Comparison of ENCODE assay signal across 23 cellular contexts in the genomic region with DNA sequence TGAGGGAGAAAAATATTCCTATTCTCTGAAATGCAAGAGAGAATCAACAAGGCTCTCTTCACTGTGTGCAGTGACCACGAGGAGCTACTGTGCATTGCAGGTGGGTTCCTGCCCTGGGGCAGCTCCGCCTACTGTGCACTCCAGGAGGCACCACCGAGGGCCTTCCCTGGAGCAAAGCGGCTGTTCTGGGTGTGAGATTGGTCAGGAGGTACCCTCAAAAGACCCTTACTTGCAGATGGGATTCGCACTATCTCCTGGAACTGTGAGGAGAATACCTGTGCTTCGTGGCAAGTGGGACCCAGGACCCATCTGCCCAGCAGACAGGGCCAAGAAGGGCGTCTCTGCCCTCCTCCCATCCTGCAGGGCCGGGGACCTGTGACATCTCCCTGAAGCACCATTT.
DNase-seq lines count a peak whose midpoint lies in the region; ATAC-seq, FAIRE-seq and TF ChIP-seq lines count a peak whose summit lies in the region.
"Had no signal": no experiment of that assay in that cellular context is flagged by ENCODE, and none has a peak within 500 bp of the region (broad histone marks: within the 10 kb centered on the region; RNA-seq: fewer than 3 reads in every experiment).

No MANE protein-coding gene starts in this region.

- H3K9me3 ChIP-seq in BLaER1 treated with 17β-estradiol and CSF1 and Interleukin-3, amounts not matched to agents 10 nM and 100 nM (replicated peaks in 1 of 11) = peaks cover 0 to 11% (median 0%) of the 10 kb centered on the region in 11 experiments; a peak in 7 of 22 replicates
- H3K9me3 ChIP-seq in K562 (replicated peaks; ENCODE audit: control insufficient read depth, insufficient read depth, low read depth, low read length) = no peaks in the 10 kb centered on the region
- no peaks in the 10 kb centered on the region for H3K9me3 ChIP-seq in osteoblast (ENCODE audit: low read depth, low read length)
- H3K9me3 ChIP-seq: BE2C had no signal

- H3K79me2 ChIP-seq in K562 (ENCODE audit: control insufficient read depth, insufficient read depth, low read length) = no peaks in the 10 kb centered on the region
- H3K79me2 ChIP-seq in osteoblast (ENCODE audit: insufficient read depth, low read length) = no peaks in the 10 kb centered on the region

- peaks cover 94 to 99% (median 98%) of the 10 kb centered on the region in 11 experiments for H3K36me3 ChIP-seq in BLaER1 treated with 17β-estradiol and CSF1 and Interleukin-3, amounts not matched to agents 10 nM and 100 nM
- H3K36me3 ChIP-seq in K562 (ENCODE audit: control insufficient read depth, insufficient read depth, low read length) (peaks cover 46% of the 10 kb centered on the region; the same call in 2 of the 3 replicates), osteoblast (ENCODE audit: insufficient read depth, low read length) (peaks cover 63% of the 10 kb centered on the region)

- H3K27me3 ChIP-seq in BLaER1 treated with 17β-estradiol and CSF1 and Interleukin-3, amounts not matched to agents 10 nM and 100 nM = no peaks in the 10 kb centered on the region
- H3K27me3 ChIP-seq in K562 (ENCODE audit: control insufficient read depth in 2 of 2, insufficient read depth in 2 of 2, low read length in 2 of 2) (no peaks in the 10 kb centered on the region), osteoblast (ENCODE audit: insufficient read depth, low read length) (no peaks in the 10 kb centered on the region)
- H3K27me3 ChIP-seq: BE2C had no signal

- POLR2A ChIA-PET in K562 (lab: Yijun Ruan, JAX) = no interaction called here

- no peak overlapping the region for H3K9ac ChIP-seq in BLaER1 treated with 17β-estradiol and CSF1 and Interleukin-3, amounts not matched to agents 10 nM and 100 nM
- H3K9ac ChIP-seq in K562 (ENCODE audit: insufficient read depth in 1 of 2, low read depth in 2 of 2, low read length in 2 of 2) = no peak overlapping the region

- H3K4me1 ChIP-seq in BLaER1 treated with 17β-estradiol and CSF1 and Interleukin-3, amounts not matched to agents 10 nM and 100 nM = peaks cover 0 to 38% (median 31%) of the 10 kb centered on the region in 10 experiments; a peak in 14 of 20 replicates
- H3K4me1 ChIP-seq in K562 (replicated peaks in 1 of 2; ENCODE audit: control insufficient read depth in 2 of 2, insufficient read depth in 2 of 2, low read length in 2 of 2) (peaks cover 0 to 3% of the 10 kb centered on the region in 2 experiments; a peak in 3 of 5 replicates), osteoblast (ENCODE audit: insufficient read depth, low read length) (no peaks in the 10 kb centered on the region)
- H3K4me1 ChIP-seq: BE2C had no signal

- BruUV-seq in K562 (replicated peaks; lab: Mats Ljungman, UMichigan) = no TSS peak

- TF ChIP-seq EP300 in K562 (IDR thresholded peaks at IDR 0.05; ENCODE audit: low read length) = no peak

- DNase-seq in K562 (ENCODE audit: extremely low read depth in 1 of 4, low spot score in 3 of 4) (no peak), osteoblast (ENCODE audit: insufficient read length, low spot score, missing footprints) (peak; percentile 67), DMS53 (lab: John Stamatoyannopoulos, UW) (no peak), NCI-H526 treated with DMSO at 0.1 percent for 48 hours (lab: John Stamatoyannopoulos, UW) (no peak)
- no peak for DNase-seq in activated naive CD4-positive, alpha-beta T cell treated with anti-CD3 and anti-CD28 coated beads, Interleukin-2, amount 50 U/mL, for 16 hours
- DNase-seq: 8988T; ACHN; BE2C; C1 segment of cervical spinal cord; CD4-positive, alpha-beta memory T cell; CD4-positive, CD25-positive, alpha-beta regulatory T cell; CD8-positive, alpha-beta memory T cell; COR-L47; DMS 273 treated with DMSO at 0.1 percent for 48 hours; DMS153; DMS79 treated with DMSO at 0.1 percent for 48 hours; GF-D8 had no signal

- peak overlapping the region in 7 of 11 experiments; percentile 14 to 57 (median 27); a peak in 9 of 22 replicates for H3K4me2 ChIP-seq in BLaER1 treated with 17β-estradiol and CSF1 and Interleukin-3, amounts not matched to agents 10 nM and 100 nM
- no peak overlapping the region for H3K4me2 ChIP-seq in K562 (ENCODE audit: insufficient read depth, low read length)
- no peak overlapping the region for H3K4me2 ChIP-seq in osteoblast (ENCODE audit: insufficient read depth, low read length)

- TF ChIP-seq POLR2A in K562 (conservative IDR thresholded peaks at IDR 0.05) = no peak

- no peak overlapping the region for H2AFZ ChIP-seq in K562 (ENCODE audit: low read depth, low read length)
- no peak overlapping the region for H2AFZ ChIP-seq in osteoblast (ENCODE audit: low read length)

- no peak for FAIRE-seq in K562 (lab: Jason Lieb, UNC)
- FAIRE-seq: A204.1, G401.6, GM12891, GM19239 had no signal

- in situ Hi-C loops in K562 (cut with MboI) = no loop called here

- intact Hi-C loops in K562 (cut with micrococcal nuclease) = no loop called here

- WGBS in K562 (ENCODE audit: insufficient coverage, low coverage, missing lambda C conversion rate) = 75% methylated on average over 8 of the region's 8 CpGs

- H4K20me1 ChIP-seq in BLaER1 treated with 17β-estradiol and CSF1 and Interleukin-3, amounts not matched to agents 10 nM and 100 nM = peaks cover 0 to 29% (median 0%) of the 10 kb centered on the region in 11 experiments; a peak in 6 of 22 replicates
- H4K20me1 ChIP-seq in K562 (replicated peaks; ENCODE audit: control insufficient read depth, insufficient read depth, low read length) = no peaks in the 10 kb centered on the region
- no peaks in the 10 kb centered on the region for H4K20me1 ChIP-seq in osteoblast (ENCODE audit: insufficient read depth, low read length)

- CTCF ChIA-PET in K562 (lab: Yijun Ruan, JAX; ENCODE audit: low intra/inter-chr PET ratio) = no interaction called here

- no peaks in the 10 kb centered on the region for H3K9me1 ChIP-seq in K562 (ENCODE audit: control insufficient read depth, insufficient read depth, low read length)

- H3K4me3 ChIP-seq in BLaER1 treated with 17β-estradiol and CSF1 and Interleukin-3, amounts not matched to agents 10 nM and 100 nM = no peak overlapping the region
- H3K4me3 ChIP-seq in K562 = no peak overlapping the region
- no peak overlapping the region for H3K4me3 ChIP-seq in osteoblast (ENCODE audit: insufficient read depth, low read length)

- no peak overlapping the region for H3K27ac ChIP-seq in BLaER1 treated with 17β-estradiol and CSF1 and Interleukin-3, amounts not matched to agents 10 nM and 100 nM
- H3K27ac ChIP-seq in K562 (ENCODE audit: extremely low read depth, low read depth, low read length) (no peak overlapping the region), osteoblast (ENCODE audit: low read depth, low read length) (no peak overlapping the region)

- ATAC-seq in K562 (peak; percentile 33; the same call in 1 of the 3 replicates), GM21381 (IDR thresholded peaks at IDR 0.05; ENCODE audit: unreplicated experiment) (no peak)

- TF ChIP-seq RAD21 in K562 (CRISPR knock-in tag; conservative IDR thresholded peaks at IDR 0.05 in 1 of 2, IDR thresholded peaks at IDR 0.05 in 1 of 2) = no peak

- no peak for TF ChIP-seq CTCF in K562 (IDR thresholded peaks at IDR 0.05 in 2 of 3, conservative IDR thresholded peaks at IDR 0.05 in 1 of 3; ENCODE audit: insufficient read depth in 2 of 3, low read depth in 1 of 3, low read length in 3 of 3)
- TF ChIP-seq CTCF in osteoblast (IDR thresholded peaks at IDR 0.05; ENCODE audit: extremely low read depth, low read depth, low read length) = no peak

TF ChIP-seq in K562, 482 proteins besides CTCF, POLR2A, EP300 and RAD21:
- TF ChIP-seq FOXJ2 (tag; IDR thresholded peaks at IDR 0.05) (no peak), MAZ (CRISPR knock-in tag; conservative IDR thresholded peaks at IDR 0.05 in 1 of 2, IDR thresholded peaks at IDR 0.05 in 1 of 2) (no peak), ZNF384 (IDR thresholded peaks at IDR 0.05; ENCODE audit: low read depth, low read length) (no peak), CREBBP (IDR thresholded peaks at IDR 0.05; ENCODE audit: low read depth, low read length) (no peak)
- TF ChIP-seq, protein P1, sequence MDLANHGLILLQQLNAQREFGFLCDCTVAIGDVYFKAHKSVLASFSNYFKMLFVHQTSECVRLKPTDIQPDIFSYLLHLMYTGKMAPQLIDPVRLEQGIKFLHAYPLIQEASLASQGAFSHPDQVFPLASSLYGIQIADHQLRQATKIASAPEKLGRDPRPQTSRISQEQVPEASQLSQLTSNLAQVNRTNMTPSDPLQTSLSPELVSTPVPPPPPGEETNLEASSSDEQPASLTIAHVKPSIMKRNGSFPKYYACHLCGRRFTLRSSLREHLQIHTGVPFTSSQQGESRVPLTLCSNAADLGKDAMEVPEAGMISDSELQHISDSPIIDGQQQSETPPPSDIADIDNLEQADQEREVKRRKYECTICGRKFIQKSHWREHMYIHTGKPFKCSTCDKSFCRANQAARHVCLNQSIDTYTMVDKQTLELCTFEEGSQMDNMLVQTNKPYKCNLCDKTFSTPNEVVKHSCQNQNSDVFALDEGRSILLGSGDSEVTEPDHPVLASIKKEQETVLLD (IDR thresholded peaks at IDR 0.05) = no peak
- TF ChIP-seq, protein P2, sequence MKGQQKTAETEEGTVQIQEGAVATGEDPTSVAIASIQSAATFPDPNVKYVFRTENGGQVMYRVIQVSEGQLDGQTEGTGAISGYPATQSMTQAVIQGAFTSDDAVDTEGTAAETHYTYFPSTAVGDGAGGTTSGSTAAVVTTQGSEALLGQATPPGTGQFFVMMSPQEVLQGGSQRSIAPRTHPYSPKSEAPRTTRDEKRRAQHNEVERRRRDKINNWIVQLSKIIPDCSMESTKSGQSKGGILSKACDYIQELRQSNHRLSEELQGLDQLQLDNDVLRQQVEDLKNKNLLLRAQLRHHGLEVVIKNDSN (CRISPR knock-in tag; IDR thresholded peaks at IDR 0.05) = no peak

Comparison
In these comparisons a context has a peak if more than half of its experiments do, and no peak if none do; other contexts are left out.
1. H3K4me2 ChIP-seq: peak in BLaER1 treated with 17β-estradiol and CSF1 and Interleukin-3, amounts not matched to agents 10 nM and 100 nM (7 of 11); none in K562 (single experiment) and osteoblast (single experiment).